ENCODE assay signal across 1 cellular context in the genomic region with DNA sequence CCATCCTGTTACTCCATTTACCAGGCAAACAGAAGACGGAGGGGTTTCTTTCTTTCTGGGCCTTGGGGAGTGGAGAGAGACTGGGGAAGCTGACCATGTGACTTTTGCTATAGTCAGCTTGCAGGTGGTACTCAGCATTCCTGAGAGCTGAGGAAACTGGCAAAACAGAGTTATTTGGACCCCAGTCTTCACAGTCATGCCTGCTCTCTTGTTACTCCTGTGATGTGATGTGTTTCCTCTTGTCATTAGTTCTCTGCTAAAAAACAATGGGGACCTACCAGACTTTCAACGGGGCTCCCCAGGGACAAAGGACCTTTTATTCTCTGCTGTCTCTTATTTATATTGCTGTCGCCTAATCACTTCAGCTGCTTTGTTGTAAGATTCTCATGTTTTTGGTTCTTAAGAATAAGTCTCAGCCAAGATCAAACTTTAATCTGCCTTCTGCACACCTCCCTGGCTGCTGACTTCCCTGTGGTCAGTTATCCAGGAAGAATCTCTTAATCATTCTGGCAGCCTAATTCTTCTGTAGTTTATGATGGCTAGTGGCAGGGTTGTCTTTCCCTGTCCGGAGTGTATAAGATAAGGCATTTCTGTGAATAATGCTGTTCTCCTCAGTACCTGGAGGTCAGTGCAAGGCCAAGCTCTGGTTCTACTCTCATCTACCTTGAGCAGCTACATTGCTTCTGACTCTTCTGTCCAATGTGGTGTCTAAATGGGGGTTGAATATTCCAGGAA.
A peak's percentile ranks its signal among the peaks of the same experiment; 100 is the strongest.
TF ChIP-seq lines count a peak whose summit lies in the region.

No MANE protein-coding gene starts in this region.

TF ChIP-seq in K562, 482 proteins besides CTCF, POLR2A, EP300 and RAD21 (continued from another document and continues in another):
- TF ChIP-seq, protein P1, sequence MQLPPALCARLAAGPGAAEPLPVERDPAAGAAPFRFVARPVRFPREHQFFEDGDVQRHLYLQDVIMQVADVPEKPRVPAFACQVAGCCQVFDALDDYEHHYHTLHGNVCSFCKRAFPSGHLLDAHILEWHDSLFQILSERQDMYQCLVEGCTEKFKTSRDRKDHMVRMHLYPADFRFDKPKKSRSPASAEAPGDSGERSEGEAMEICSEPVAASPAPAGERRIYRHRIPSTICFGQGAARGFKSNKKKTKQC (CRISPR knock-in tag; IDR thresholded peaks at IDR 0.05) = no peak
- TF ChIP-seq MCM2 (IDR thresholded peaks at IDR 0.05; ENCODE audit: low read depth) (no peak), KLF1 (tag; IDR thresholded peaks at IDR 0.05) (no peak), POLR3A (IDR thresholded peaks at IDR 0.05; ENCODE audit: borderline replicate concordance, extremely low read depth, insufficient read depth, insufficient read length) (no peak), HDAC8 (tag; IDR thresholded peaks at IDR 0.05) (no peak), SLC30A9 (CRISPR knock-in tag; IDR thresholded peaks at IDR 0.05) (no peak), CTCFL (IDR thresholded peaks at IDR 0.05; ENCODE audit: borderline replicate concordance, insufficient read depth, low read depth, low read length, poor library complexity, severe bottlenecking) (no peak), GTF2E2 (tag; IDR thresholded peaks at IDR 0.05) (no peak), EHMT2 (IDR thresholded peaks at IDR 0.05) (0 out of 2 replicates have a peak, but pooled peaks have one; percentile 47), COPS2 (conservative IDR thresholded peaks at IDR 0.05) (no peak), SPI1 (IDR thresholded peaks at IDR 0.05; ENCODE audit: borderline replicate concordance, low read depth, low read length) (no peak), POLR2AphosphoS2 (IDR thresholded peaks at IDR 0.05; ENCODE audit: low read length) (no peak), ZNF324 (CRISPR knock-in tag; IDR thresholded peaks at IDR 0.05) (no peak), HMG20B (CRISPR knock-in tag; IDR thresholded peaks at IDR 0.05) (no peak), BRD9 (IDR thresholded peaks at IDR 0.05; ENCODE audit: low read depth, partially characterized antibody) (no peak), TRIM28 (IDR thresholded peaks at IDR 0.05) (no peak), BCOR (IDR thresholded peaks at IDR 0.05) (no peak), FOXJ3 (CRISPR knock-in tag; IDR thresholded peaks at IDR 0.05) (no peak), NCOA6 (IDR thresholded peaks at IDR 0.05) (no peak), STAT5A (IDR thresholded peaks at IDR 0.05; ENCODE audit: borderline replicate concordance, low read length) (peak; percentile 91), ZFP1 (CRISPR knock-in tag; IDR thresholded peaks at IDR 0.05) (no peak), ATF6 (CRISPR knock-in tag; IDR thresholded peaks at IDR 0.05) (no peak), HMGN3 (IDR thresholded peaks at IDR 0.05; ENCODE audit: borderline replicate concordance, extremely low read depth, insufficient read length, low read depth, low read length) (peak; percentile 29), NFYB (IDR thresholded peaks at IDR 0.05; ENCODE audit: extremely low read depth, insufficient read length) (no peak), SOX6 (IDR thresholded peaks at IDR 0.05) (peak; percentile 96), RFX7 (CRISPR knock-in tag; IDR thresholded peaks at IDR 0.05) (no peak), NR4A1 (CRISPR knock-in tag; IDR thresholded peaks at IDR 0.05) (no peak), NR4A1 (tag; IDR thresholded peaks at IDR 0.05) (no peak), ZNF75A (CRISPR knock-in tag; IDR thresholded peaks at IDR 0.05) (no peak), ZNF384 (IDR thresholded peaks at IDR 0.05; ENCODE audit: low read depth, low read length) (no peak), CTBP1 (IDR thresholded peaks at IDR 0.05; ENCODE audit: borderline replicate concordance) (peak; percentile 97), ZNF57 (CRISPR knock-in tag; IDR thresholded peaks at IDR 0.05) (no peak), MXI1 (IDR thresholded peaks at IDR 0.05; ENCODE audit: low read depth, low read length) (no peak), HSF4 (CRISPR knock-in tag; IDR thresholded peaks at IDR 0.05; ENCODE audit: borderline replicate concordance) (no peak), ZEB2 (IDR thresholded peaks at IDR 0.05) (peak; percentile 95), ZNF589 (CRISPR knock-in tag; IDR thresholded peaks at IDR 0.05; ENCODE audit: low read depth) (no peak), ELF1 (tag; IDR thresholded peaks at IDR 0.05) (no peak), ZKSCAN3 (CRISPR knock-in tag; IDR thresholded peaks at IDR 0.05) (no peak), ZNF668 (CRISPR knock-in tag; IDR thresholded peaks at IDR 0.05) (no peak), ZNF696 (CRISPR knock-in tag; conservative IDR thresholded peaks at IDR 0.05) (no peak), TBL1XR1 (IDR thresholded peaks at IDR 0.05; ENCODE audit: low read length in 2 of 2) (peak in 1 of 2 experiments; percentile 79; a peak in 3 of 4 replicates), ZNF408 (CRISPR knock-in tag; IDR thresholded peaks at IDR 0.05; ENCODE audit: low read depth) (no peak), MED1 (CRISPR knock-in tag; IDR thresholded peaks at IDR 0.05; ENCODE audit: borderline replicate concordance) (no peak), TOE1 (IDR thresholded peaks at IDR 0.05; ENCODE audit: borderline replicate concordance) (no peak), TOE1 (CRISPR knock-in tag; IDR thresholded peaks at IDR 0.05; ENCODE audit: borderline replicate concordance, low read depth) (no peak), SAFB2 (IDR thresholded peaks at IDR 0.05; ENCODE audit: borderline replicate concordance, low read depth, low read length, severe bottlenecking) (no peak), RBM17 (IDR thresholded peaks at IDR 0.05; ENCODE audit: borderline replicate concordance, low read depth, low read length) (no peak), NCOR1 (IDR thresholded peaks at IDR 0.05) (peak; percentile 92)
- TF ChIP-seq, protein P2, sequence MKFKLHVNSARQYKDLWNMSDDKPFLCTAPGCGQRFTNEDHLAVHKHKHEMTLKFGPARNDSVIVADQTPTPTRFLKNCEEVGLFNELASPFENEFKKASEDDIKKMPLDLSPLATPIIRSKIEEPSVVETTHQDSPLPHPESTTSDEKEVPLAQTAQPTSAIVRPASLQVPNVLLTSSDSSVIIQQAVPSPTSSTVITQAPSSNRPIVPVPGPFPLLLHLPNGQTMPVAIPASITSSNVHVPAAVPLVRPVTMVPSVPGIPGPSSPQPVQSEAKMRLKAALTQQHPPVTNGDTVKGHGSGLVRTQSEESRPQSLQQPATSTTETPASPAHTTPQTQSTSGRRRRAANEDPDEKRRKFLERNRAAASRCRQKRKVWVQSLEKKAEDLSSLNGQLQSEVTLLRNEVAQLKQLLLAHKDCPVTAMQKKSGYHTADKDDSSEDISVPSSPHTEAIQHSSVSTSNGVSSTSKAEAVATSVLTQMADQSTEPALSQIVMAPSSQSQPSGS (CRISPR knock-in tag; IDR thresholded peaks at IDR 0.05) = no peak
- TF ChIP-seq, protein P3, sequence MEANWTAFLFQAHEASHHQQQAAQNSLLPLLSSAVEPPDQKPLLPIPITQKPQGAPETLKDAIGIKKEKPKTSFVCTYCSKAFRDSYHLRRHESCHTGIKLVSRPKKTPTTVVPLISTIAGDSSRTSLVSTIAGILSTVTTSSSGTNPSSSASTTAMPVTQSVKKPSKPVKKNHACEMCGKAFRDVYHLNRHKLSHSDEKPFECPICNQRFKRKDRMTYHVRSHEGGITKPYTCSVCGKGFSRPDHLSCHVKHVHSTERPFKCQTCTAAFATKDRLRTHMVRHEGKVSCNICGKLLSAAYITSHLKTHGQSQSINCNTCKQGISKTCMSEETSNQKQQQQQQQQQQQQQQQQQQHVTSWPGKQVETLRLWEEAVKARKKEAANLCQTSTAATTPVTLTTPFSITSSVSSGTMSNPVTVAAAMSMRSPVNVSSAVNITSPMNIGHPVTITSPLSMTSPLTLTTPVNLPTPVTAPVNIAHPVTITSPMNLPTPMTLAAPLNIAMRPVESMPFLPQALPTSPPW (CRISPR knock-in tag; IDR thresholded peaks at IDR 0.05) = no peak; the same call in 1 of the 2 replicates
- TF ChIP-seq, protein P4, sequence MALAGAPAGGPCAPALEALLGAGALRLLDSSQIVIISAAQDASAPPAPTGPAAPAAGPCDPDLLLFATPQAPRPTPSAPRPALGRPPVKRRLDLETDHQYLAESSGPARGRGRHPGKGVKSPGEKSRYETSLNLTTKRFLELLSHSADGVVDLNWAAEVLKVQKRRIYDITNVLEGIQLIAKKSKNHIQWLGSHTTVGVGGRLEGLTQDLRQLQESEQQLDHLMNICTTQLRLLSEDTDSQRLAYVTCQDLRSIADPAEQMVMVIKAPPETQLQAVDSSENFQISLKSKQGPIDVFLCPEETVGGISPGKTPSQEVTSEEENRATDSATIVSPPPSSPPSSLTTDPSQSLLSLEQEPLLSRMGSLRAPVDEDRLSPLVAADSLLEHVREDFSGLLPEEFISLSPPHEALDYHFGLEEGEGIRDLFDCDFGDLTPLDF (CRISPR knock-in tag; IDR thresholded peaks at IDR 0.05) = 0 out of 2 replicates have a peak, but pooled peaks have one; percentile 49
- TF ChIP-seq, protein P5, sequence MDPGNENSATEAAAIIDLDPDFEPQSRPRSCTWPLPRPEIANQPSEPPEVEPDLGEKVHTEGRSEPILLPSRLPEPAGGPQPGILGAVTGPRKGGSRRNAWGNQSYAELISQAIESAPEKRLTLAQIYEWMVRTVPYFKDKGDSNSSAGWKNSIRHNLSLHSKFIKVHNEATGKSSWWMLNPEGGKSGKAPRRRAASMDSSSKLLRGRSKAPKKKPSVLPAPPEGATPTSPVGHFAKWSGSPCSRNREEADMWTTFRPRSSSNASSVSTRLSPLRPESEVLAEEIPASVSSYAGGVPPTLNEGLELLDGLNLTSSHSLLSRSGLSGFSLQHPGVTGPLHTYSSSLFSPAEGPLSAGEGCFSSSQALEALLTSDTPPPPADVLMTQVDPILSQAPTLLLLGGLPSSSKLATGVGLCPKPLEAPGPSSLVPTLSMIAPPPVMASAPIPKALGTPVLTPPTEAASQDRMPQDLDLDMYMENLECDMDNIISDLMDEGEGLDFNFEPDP (CRISPR knock-in tag; IDR thresholded peaks at IDR 0.05) = no peak
- TF ChIP-seq, protein P6, sequence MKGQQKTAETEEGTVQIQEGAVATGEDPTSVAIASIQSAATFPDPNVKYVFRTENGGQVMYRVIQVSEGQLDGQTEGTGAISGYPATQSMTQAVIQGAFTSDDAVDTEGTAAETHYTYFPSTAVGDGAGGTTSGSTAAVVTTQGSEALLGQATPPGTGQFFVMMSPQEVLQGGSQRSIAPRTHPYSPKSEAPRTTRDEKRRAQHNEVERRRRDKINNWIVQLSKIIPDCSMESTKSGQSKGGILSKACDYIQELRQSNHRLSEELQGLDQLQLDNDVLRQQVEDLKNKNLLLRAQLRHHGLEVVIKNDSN (CRISPR knock-in tag; IDR thresholded peaks at IDR 0.05) = no peak
- TF ChIP-seq, protein P7, sequence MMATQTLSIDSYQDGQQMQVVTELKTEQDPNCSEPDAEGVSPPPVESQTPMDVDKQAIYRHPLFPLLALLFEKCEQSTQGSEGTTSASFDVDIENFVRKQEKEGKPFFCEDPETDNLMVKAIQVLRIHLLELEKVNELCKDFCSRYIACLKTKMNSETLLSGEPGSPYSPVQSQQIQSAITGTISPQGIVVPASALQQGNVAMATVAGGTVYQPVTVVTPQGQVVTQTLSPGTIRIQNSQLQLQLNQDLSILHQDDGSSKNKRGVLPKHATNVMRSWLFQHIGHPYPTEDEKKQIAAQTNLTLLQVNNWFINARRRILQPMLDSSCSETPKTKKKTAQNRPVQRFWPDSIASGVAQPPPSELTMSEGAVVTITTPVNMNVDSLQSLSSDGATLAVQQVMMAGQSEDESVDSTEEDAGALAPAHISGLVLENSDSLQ (IDR thresholded peaks at IDR 0.05) = peak; percentile 80
